ENCODE assay signal across 1 cellular context in the genomic region with DNA sequence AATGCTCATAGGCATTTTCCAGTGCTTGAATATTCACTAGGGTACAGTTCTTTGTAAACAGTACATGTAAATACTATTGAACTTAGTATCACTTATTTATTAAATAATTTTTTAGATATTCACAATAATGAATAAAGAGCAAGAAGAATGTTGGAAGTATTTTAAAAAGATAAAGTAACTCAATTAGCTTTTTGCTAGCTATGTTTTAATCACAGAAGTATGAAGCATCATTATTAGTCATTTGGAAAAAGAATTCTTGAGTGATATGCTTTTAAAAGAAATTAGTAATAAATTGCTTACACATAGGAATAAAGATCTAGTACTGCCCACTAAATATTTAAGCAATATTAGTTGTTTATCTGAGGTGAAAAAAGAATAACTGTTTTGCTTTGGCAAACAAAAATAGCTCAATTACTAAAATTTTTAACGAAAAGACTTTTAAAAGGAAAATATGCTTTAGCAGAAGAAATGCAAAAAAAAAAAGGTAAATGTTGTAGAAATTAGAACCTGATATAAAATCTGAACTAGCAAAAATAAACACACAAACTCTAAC.
TF ChIP-seq lines count a peak whose summit lies in the region.

No MANE protein-coding gene starts in this region.

TF ChIP-seq in K562, 482 proteins besides CTCF, POLR2A, EP300 and RAD21 (continued from another document):
- TF ChIP-seq, protein P1, sequence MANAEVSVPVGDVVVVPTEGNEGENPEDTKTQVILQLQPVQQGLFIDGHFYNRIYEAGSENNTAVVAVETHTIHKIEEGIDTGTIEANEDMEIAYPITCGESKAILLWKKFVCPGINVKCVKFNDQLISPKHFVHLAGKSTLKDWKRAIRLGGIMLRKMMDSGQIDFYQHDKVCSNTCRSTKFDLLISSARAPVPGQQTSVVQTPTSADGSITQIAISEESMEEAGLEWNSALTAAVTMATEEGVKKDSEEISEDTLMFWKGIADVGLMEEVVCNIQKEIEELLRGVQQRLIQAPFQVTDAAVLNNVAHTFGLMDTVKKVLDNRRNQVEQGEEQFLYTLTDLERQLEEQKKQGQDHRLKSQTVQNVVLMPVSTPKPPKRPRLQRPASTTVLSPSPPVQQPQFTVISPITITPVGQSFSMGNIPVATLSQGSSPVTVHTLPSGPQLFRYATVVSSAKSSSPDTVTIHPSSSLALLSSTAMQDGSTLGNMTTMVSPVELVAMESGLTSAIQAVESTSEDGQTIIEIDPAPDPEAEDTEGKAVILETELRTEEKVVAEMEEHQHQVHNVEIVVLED (CRISPR knock-in tag; IDR thresholded peaks at IDR 0.05) = no peak
- TF ChIP-seq YY1 (IDR thresholded peaks at IDR 0.05; ENCODE audit: borderline replicate concordance in 1 of 3, control insufficient read depth in 1 of 3, extremely low read depth in 1 of 3, insufficient read depth in 3 of 3, insufficient read length in 1 of 3, insufficient replicate concordance in 2 of 3, low read depth in 1 of 3, low read length in 2 of 3) (no peak), MIER1 (IDR thresholded peaks at IDR 0.05; ENCODE audit: low read depth) (0 out of 2 replicates have a peak, but pooled peaks have one; percentile 17), ZNF212 (CRISPR knock-in tag; IDR thresholded peaks at IDR 0.05) (no peak), KDM4B (IDR thresholded peaks at IDR 0.05; ENCODE audit: borderline replicate concordance in 2 of 2, low read depth in 1 of 2) (peak in 1 of 2 experiments; percentile 90; a peak in 1 of 4 replicates), MCM3 (IDR thresholded peaks at IDR 0.05) (no peak), MEF2D (tag; conservative IDR thresholded peaks at IDR 0.05; ENCODE audit: low read depth) (no peak), E2F3 (CRISPR knock-in tag; IDR thresholded peaks at IDR 0.05) (no peak)
- TF ChIP-seq, protein P2, sequence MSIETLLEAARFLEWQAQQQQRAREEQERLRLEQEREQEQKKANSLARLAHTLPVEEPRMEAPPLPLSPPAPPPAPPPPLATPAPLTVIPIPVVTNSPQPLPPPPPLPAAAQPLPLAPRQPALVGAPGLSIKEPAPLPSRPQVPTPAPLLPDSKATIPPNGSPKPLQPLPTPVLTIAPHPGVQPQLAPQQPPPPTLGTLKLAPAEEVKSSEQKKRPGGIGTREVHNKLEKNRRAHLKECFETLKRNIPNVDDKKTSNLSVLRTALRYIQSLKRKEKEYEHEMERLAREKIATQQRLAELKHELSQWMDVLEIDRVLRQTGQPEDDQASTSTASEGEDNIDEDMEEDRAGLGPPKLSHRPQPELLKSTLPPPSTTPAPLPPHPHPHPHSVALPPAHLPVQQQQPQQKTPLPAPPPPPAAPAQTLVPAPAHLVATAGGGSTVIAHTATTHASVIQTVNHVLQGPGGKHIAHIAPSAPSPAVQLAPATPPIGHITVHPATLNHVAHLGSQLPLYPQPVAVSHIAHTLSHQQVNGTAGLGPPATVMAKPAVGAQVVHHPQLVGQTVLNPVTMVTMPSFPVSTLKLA (conservative IDR thresholded peaks at IDR 0.05) = 0 out of 4 replicates have a peak, but pooled peaks of 1 of the 2 experiments have one; percentile 17
- TF ChIP-seq, protein P3, sequence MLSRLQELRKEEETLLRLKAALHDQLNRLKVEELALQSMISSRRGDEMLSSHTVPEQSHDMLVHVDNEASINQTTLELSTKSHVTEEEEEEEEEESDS (CRISPR knock-in tag; IDR thresholded peaks at IDR 0.05) = no peak
- TF ChIP-seq, protein P4, sequence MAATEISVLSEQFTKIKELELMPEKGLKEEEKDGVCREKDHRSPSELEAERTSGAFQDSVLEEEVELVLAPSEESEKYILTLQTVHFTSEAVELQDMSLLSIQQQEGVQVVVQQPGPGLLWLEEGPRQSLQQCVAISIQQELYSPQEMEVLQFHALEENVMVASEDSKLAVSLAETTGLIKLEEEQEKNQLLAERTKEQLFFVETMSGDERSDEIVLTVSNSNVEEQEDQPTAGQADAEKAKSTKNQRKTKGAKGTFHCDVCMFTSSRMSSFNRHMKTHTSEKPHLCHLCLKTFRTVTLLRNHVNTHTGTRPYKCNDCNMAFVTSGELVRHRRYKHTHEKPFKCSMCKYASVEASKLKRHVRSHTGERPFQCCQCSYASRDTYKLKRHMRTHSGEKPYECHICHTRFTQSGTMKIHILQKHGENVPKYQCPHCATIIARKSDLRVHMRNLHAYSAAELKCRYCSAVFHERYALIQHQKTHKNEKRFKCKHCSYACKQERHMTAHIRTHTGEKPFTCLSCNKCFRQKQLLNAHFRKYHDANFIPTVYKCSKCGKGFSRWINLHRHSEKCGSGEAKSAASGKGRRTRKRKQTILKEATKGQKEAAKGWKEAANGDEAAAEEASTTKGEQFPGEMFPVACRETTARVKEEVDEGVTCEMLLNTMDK (IDR thresholded peaks at IDR 0.05; ENCODE audit: borderline replicate concordance, insufficient read depth, low read depth, low read length, poor library complexity, severe bottlenecking) = no peak
TF ChIP-seq in K562: peak in this region for 11.
